ENCODE assay signal across 10 cellular contexts in the genomic region with DNA sequence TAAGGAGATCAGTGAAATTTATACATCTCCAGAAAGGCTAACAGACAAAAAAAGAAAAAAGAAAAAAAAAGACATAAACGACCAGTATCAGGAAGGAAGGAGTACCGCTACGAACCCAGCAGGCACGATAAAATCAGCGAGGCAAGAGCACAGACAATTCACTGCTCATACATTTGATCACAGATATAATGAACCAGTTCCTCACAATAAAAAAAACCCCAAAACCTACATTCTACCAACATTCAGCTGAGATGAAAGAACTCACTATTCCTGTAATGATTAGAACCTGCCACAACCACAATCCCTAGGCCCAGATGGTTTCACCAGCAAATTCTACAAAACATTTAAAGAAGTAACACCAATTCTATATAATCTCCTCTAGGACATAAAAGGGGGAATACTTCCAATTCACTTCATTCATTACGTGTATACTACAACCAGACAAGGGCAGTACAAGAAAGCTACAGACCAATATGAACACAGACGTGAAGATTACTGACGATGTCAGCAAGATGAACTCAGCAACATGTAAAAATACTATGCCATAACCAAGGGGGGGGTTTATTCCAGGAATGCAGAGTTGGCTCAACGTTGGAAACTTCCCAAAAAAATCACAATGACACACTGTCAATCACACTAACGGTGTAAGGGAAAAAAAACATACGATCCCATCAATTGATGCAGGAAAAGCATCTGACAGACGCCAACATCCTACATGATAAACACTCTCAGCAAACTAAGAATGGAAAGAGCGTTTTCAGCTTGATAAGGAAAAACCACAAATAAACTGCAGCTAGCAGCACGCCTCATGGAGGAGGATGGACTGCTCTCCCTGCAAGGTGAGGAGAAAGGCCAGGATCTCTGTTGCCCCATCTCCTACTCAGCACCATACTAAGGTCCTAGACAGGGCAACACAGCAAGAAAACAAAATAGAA.
DNase-seq lines count a peak whose midpoint lies in the region; ATAC-seq and TF ChIP-seq lines count a peak whose summit lies in the region.
"Had no signal": no experiment of that assay in that cellular context is flagged by ENCODE, and none has a peak within 500 bp of the region (broad histone marks: within the 10 kb centered on the region; RNA-seq: fewer than 3 reads in every experiment).

No MANE protein-coding gene starts in this region.

- CTCF ChIA-PET in CD8-positive, alpha-beta memory T cell (lab: Charles Lee) = interaction anchor here (1.3 kb wide), 1 partner anchor 20 kb away, joined by 3 read pairs; no protein-coding TSS in a partner anchor
- CTCF ChIA-PET in activated CD4-positive, alpha-beta memory T cell treated with anti-CD3 and anti-CD28 coated beads for 36 hours (lab: Charles Lee) = interaction anchor here (0.7 to 1.0 kb wide), 2 partner anchors 112 to 1560 kb away, joined by 4 read pairs; no protein-coding TSS in a partner anchor

- peaks cover 0 to 36% (median 5%) of the 10 kb centered on the region in 3 donors for H3K36me3 Mint-ChIP-seq in CD8-positive, alpha-beta memory T cell
- peaks cover 6% of the 10 kb centered on the region for H3K36me3 Mint-ChIP-seq in activated CD4-positive, alpha-beta memory T cell treated with anti-CD3 and anti-CD28 coated beads for 36 hours
- H3K36me3 Mint-ChIP-seq in mesothelial cell of epicardium = peaks cover 14% of the 10 kb centered on the region

- ATAC-seq in GM21529 (IDR thresholded peaks at IDR 0.05; ENCODE audit: unreplicated experiment) (no peak), esophagus mucosa (no peak)

- DNase-seq in CD8-positive, alpha-beta memory T cell = peak in 2 of 5 donors; percentile 40 to 70
- DNase-seq in activated CD4-positive, alpha-beta memory T cell treated with anti-CD3 and anti-CD28 coated beads for 36 hours = peak; percentile 52
- no peak for DNase-seq in mesothelial cell of epicardium (ENCODE audit: low spot score in 2 of 2, unreplicated experiment in 2 of 2)
- no peak for DNase-seq in SJCRH30
- no peak for DNase-seq in medulla oblongata (ENCODE audit: extremely low spot score)
- DNase-seq: DMS 273 treated with DMSO at 0.1 percent for 48 hours, left ventricle myocardium inferior had no signal

- no peak for TF ChIP-seq CTCF in mesothelial cell of epicardium (IDR thresholded peaks at IDR 0.05; ENCODE audit: unreplicated experiment)

- H3K36me3 ChIP-seq in CD8-positive, alpha-beta memory T cell (ENCODE audit: insufficient read depth, low read length) = no peaks in the 10 kb centered on the region
- H3K36me3 ChIP-seq in KOPT-K1 (ENCODE audit: insufficient read depth, low read length) = peaks cover 18% of the 10 kb centered on the region; the same call in 1 of the 2 replicates
- no peaks in the 10 kb centered on the region for H3K36me3 ChIP-seq in SJCRH30
- H3K36me3 ChIP-seq: left ventricle myocardium inferior had no signal

- H3K9me3 Mint-ChIP-seq in CD8-positive, alpha-beta memory T cell = no peaks in the 10 kb centered on the region
- no peaks in the 10 kb centered on the region for H3K9me3 Mint-ChIP-seq in activated CD4-positive, alpha-beta memory T cell treated with anti-CD3 and anti-CD28 coated beads for 36 hours
- peaks cover 8% of the 10 kb centered on the region for H3K9me3 Mint-ChIP-seq in mesothelial cell of epicardium

- POLR2A ChIA-PET in CD8-positive, alpha-beta memory T cell (lab: Charles Lee) = no interaction called here
- POLR2A ChIA-PET in activated CD4-positive, alpha-beta memory T cell treated with anti-CD3 and anti-CD28 coated beads for 36 hours (lab: Charles Lee) = interaction anchor here (2.0 kb wide), 1 partner anchor 14 kb away, joined by 10 read pairs; no protein-coding TSS in a partner anchor

- H3K9me3 ChIP-seq in CD8-positive, alpha-beta memory T cell (ENCODE audit: low read length) = no peaks in the 10 kb centered on the region
- no peaks in the 10 kb centered on the region for H3K9me3 ChIP-seq in KOPT-K1 (ENCODE audit: insufficient read depth, low read length, poor library complexity, severe bottlenecking)
- no peaks in the 10 kb centered on the region for H3K9me3 ChIP-seq in SJCRH30 (replicated peaks)
- H3K9me3 ChIP-seq: left ventricle myocardium inferior had no signal

- H3K27me3 ChIP-seq in CD8-positive, alpha-beta memory T cell (ENCODE audit: insufficient read depth, low read length, poor library complexity, severe bottlenecking) = no peaks in the 10 kb centered on the region
- H3K27me3 ChIP-seq in SJCRH30 = no peaks in the 10 kb centered on the region

- peak overlapping the region; percentile 6 for H3K4me3 ChIP-seq in CD8-positive, alpha-beta memory T cell (ENCODE audit: low read length)
- H3K4me3 ChIP-seq in SJCRH30 = no peak overlapping the region
- H3K4me3 ChIP-seq: left ventricle myocardium inferior had no signal

- intact Hi-C loops in activated CD4-positive, alpha-beta memory T cell treated with anti-CD3 and anti-CD28 coated beads for 36 hours (cut with micrococcal nuclease) = loop anchor here (1.0 to 10.0 kb wide), 3 partner anchors 14 to 389 kb away; a partner anchor contains a TSS

- peak overlapping the region in 7 of 8 donors; percentile 17 to 95 (median 74) for H3K27ac Mint-ChIP-seq in CD8-positive, alpha-beta memory T cell
- no peak overlapping the region for H3K27ac Mint-ChIP-seq in activated CD4-positive, alpha-beta memory T cell treated with anti-CD3 and anti-CD28 coated beads for 36 hours
- H3K27ac Mint-ChIP-seq in mesothelial cell of epicardium = peak overlapping the region; percentile 3

- peak overlapping the region; percentile 32 to 67 (median 56) for H3K4me3 Mint-ChIP-seq in CD8-positive, alpha-beta memory T cell
- no peak overlapping the region for H3K4me3 Mint-ChIP-seq in activated CD4-positive, alpha-beta memory T cell treated with anti-CD3 and anti-CD28 coated beads for 36 hours
- no peak overlapping the region for H3K4me3 Mint-ChIP-seq in mesothelial cell of epicardium

- H3K27me3 Mint-ChIP-seq in CD8-positive, alpha-beta memory T cell = no peaks in the 10 kb centered on the region
- H3K27me3 Mint-ChIP-seq in activated CD4-positive, alpha-beta memory T cell treated with anti-CD3 and anti-CD28 coated beads for 36 hours = peaks cover 3% of the 10 kb centered on the region
- H3K27me3 Mint-ChIP-seq in mesothelial cell of epicardium (ENCODE audit: low read depth) = no peaks in the 10 kb centered on the region

- peaks cover 64% of the 10 kb centered on the region for H3K4me1 ChIP-seq in CD8-positive, alpha-beta memory T cell (ENCODE audit: insufficient read depth, low read length)
- no peaks in the 10 kb centered on the region for H3K4me1 ChIP-seq in SJCRH30
- H3K4me1 ChIP-seq: left ventricle myocardium inferior had no signal

- no peak overlapping the region for H3K27ac ChIP-seq in CD8-positive, alpha-beta memory T cell (ENCODE audit: low read depth, low read length)
- H3K27ac ChIP-seq in KOPT-K1 (ENCODE audit: low read depth, low read length, poor library complexity, severe bottlenecking) = peak overlapping the region; percentile 19
- no peak overlapping the region for H3K27ac ChIP-seq in SJCRH30
- H3K27ac ChIP-seq: left ventricle myocardium inferior had no signal

- H3K4me1 Mint-ChIP-seq in CD8-positive, alpha-beta memory T cell = peaks cover 62 to 69% (median 66%) of the 10 kb centered on the region in 3 donors
- peaks cover 63% of the 10 kb centered on the region for H3K4me1 Mint-ChIP-seq in activated CD4-positive, alpha-beta memory T cell treated with anti-CD3 and anti-CD28 coated beads for 36 hours (ENCODE audit: low read depth)
- peaks cover 17% of the 10 kb centered on the region for H3K4me1 Mint-ChIP-seq in mesothelial cell of epicardium

Comparison
In these comparisons a context has a peak if more than half of its experiments do, and no peak if none do; other contexts are left out.
1. H3K4me3 Mint-ChIP-seq: peak in CD8-positive, alpha-beta memory T cell (7 of 7); none in activated CD4-positive, alpha-beta memory T cell treated with anti-CD3 and anti-CD28 coated beads for 36 hours (single experiment) and mesothelial cell of epicardium (single experiment).